Comparison of ENCODE assay signal across 28 cellular contexts in genomic region chr7:33157781-33158180, GRCh38. TPM values are rescaled to one million over a fixed set of nuclear protein-coding genes. Genes with fewer than 3 reads are reported as not detected.
DNase-seq lines count a peak whose midpoint lies in the region; ATAC-seq and TF ChIP-seq lines count a peak whose summit lies in the region.
"Had no signal": no experiment of that assay in that cellular context is flagged by ENCODE, and none has a peak within 500 bp of the region (broad histone marks: within the 10 kb centered on the region; RNA-seq: fewer than 3 reads in every experiment).

No MANE protein-coding gene starts in this region.

- TF ChIP-seq CTCF in fibroblast of lung (conservative IDR thresholded peaks at IDR 0.05 in 1 of 2, IDR thresholded peaks at IDR 0.05 in 1 of 2; ENCODE audit: low read depth in 1 of 2, low read length in 2 of 2) (no peak), osteocyte (IDR thresholded peaks at IDR 0.05) (no peak)

- H3K9me3 ChIP-seq in GM23248 (ENCODE audit: low read depth) (no peaks in the 10 kb centered on the region), SK-N-MC (ENCODE audit: low read depth, low read length) (no peaks in the 10 kb centered on the region), fibroblast of lung (ENCODE audit: control insufficient read depth, insufficient read depth, low read depth, low read length) (no peaks in the 10 kb centered on the region)
- H3K9me3 ChIP-seq: neutrophil, testis, uterus had no signal

- H3K4me1 Mint-ChIP-seq in osteocyte (ENCODE audit: unreplicated experiment) = peaks cover 30% of the 10 kb centered on the region
- H3K4me1 Mint-ChIP-seq in activated T-helper 17 cell treated with anti-CD3 and anti-CD28 coated beads, Interleukin-2, amount 50 U/mL, for 72 hours = no peaks in the 10 kb centered on the region
- H3K4me1 Mint-ChIP-seq: WTC11 had no signal

- no peak for ATAC-seq in activated T-helper 17 cell treated with anti-CD3 and anti-CD28 coated beads, Interleukin-2, amount 50 U/mL, for 72 hours (replicated peaks)
- ATAC-seq: activated T-cell treated with anti-CD3 and anti-CD28 coated beads, Interleukin-2, amount 50 U/mL, for 72 hours; effector memory CD8-positive, alpha-beta T cell; WTC11 had no signal

- peaks cover 37% of the 10 kb centered on the region for H3K4me1 ChIP-seq in GM23248 (ENCODE audit: insufficient read depth)
- H3K4me1 ChIP-seq in fibroblast of lung (ENCODE audit: control insufficient read depth, extremely low read depth, insufficient read depth, low read length) = no peaks in the 10 kb centered on the region
- H3K4me1 ChIP-seq: testis, uterus had no signal

- H3K27ac ChIP-seq in GM23248 = peak overlapping the region; percentile 77
- H3K27ac ChIP-seq in SK-N-MC = no peak overlapping the region
- H3K27ac ChIP-seq in fibroblast of lung (ENCODE audit: insufficient read depth, low read length) = no peak overlapping the region
- H3K27ac ChIP-seq: neutrophil, testis had no signal

- H3K79me2 ChIP-seq in GM23248 (ENCODE audit: insufficient read depth) (no peaks in the 10 kb centered on the region; the same call in 1 of the 2 replicates), fibroblast of lung (ENCODE audit: control insufficient read depth, insufficient read depth, low read length) (no peaks in the 10 kb centered on the region)

- H3K9me2 ChIP-seq in GM23248 (ENCODE audit: insufficient read depth) = no peaks in the 10 kb centered on the region

- H3K4me3 ChIP-seq in GM23248 = no peak overlapping the region
- no peak overlapping the region for H3K4me3 ChIP-seq in SK-N-MC
- H3K4me3 ChIP-seq in fibroblast of lung (replicated peaks in 1 of 4; ENCODE audit: control extremely low read depth in 1 of 4, insufficient read depth in 1 of 4, low read depth in 3 of 4, low read length in 4 of 4) = no peak overlapping the region
- H3K4me3 ChIP-seq: coronary artery, lung, testis, uterus had no signal

- peaks cover 28% of the 10 kb centered on the region for H3F3A ChIP-seq in GM23248 (ENCODE audit: insufficient read depth)

- peak overlapping the region; percentile 54 for H3K4me2 ChIP-seq in GM23248 (ENCODE audit: unreplicated experiment)
- H3K4me2 ChIP-seq in fibroblast of lung (ENCODE audit: extremely low read depth, insufficient read depth, low read length) = no peak overlapping the region

- peaks cover 27% of the 10 kb centered on the region for H3K36me3 Mint-ChIP-seq in osteocyte (ENCODE audit: unreplicated experiment)
- H3K36me3 Mint-ChIP-seq in activated T-helper 17 cell treated with anti-CD3 and anti-CD28 coated beads, Interleukin-2, amount 50 U/mL, for 72 hours (ENCODE audit: low read depth) = peaks cover 32% of the 10 kb centered on the region
- H3K36me3 Mint-ChIP-seq: WTC11 had no signal

- H3K36me3 ChIP-seq in GM23248 (ENCODE audit: low read depth) (no peaks in the 10 kb centered on the region), SK-N-MC (ENCODE audit: insufficient read depth, low read length) (no peaks in the 10 kb centered on the region), fibroblast of lung (ENCODE audit: control insufficient read depth, insufficient read depth, low read length) (no peaks in the 10 kb centered on the region)
- H3K36me3 ChIP-seq: neutrophil, uterus had no signal

- WGBS in GM23248 (ENCODE audit: low coverage in 1 of 2, low lambda C conversion rate in 2 of 2, missing lambda C conversion rate in 2 of 2), 2 experiments = 51 to 53% methylated on average over 2 of the region's 2 CpGs

- H3K27me3 Mint-ChIP-seq in osteocyte (ENCODE audit: unreplicated experiment) = no peaks in the 10 kb centered on the region
- no peaks in the 10 kb centered on the region for H3K27me3 Mint-ChIP-seq in activated T-helper 17 cell treated with anti-CD3 and anti-CD28 coated beads, Interleukin-2, amount 50 U/mL, for 72 hours
- H3K27me3 Mint-ChIP-seq: effector memory CD8-positive, alpha-beta T cell; progenitor cell of endocrine pancreas had no signal

- H3K27ac Mint-ChIP-seq in osteocyte (ENCODE audit: unreplicated experiment) = peak overlapping the region; percentile 86
- no peak overlapping the region for H3K27ac Mint-ChIP-seq in activated T-helper 17 cell treated with anti-CD3 and anti-CD28 coated beads, Interleukin-2, amount 50 U/mL, for 72 hours
- H3K27ac Mint-ChIP-seq: activated T-cell treated with anti-CD3 and anti-CD28 coated beads, Interleukin-2, amount 50 U/mL, for 72 hours; effector memory CD8-positive, alpha-beta T cell; progenitor cell of endocrine pancreas; WTC11 had no signal

- H2AFZ ChIP-seq in GM23248 = peak overlapping the region; percentile 63
- no peak overlapping the region for H2AFZ ChIP-seq in fibroblast of lung (ENCODE audit: low read length)

- in situ Hi-C loops in GM23248 (cut with MboI) = no loop called here

- DNase-seq in GM23248 (no peak), SK-N-MC (ENCODE audit: low read depth, low spot score) (peak; percentile 22), fibroblast of lung (ENCODE audit: low read depth in 2 of 2) (peak; percentile 9 to 29), osteocyte (ENCODE audit: extremely low spot score, unreplicated experiment) (no peak), NCI-H128 (lab: John Stamatoyannopoulos, UW; ENCODE audit: unreplicated experiment) (no peak), NCI-H2171 (lab: John Stamatoyannopoulos, UW) (no peak)
- DNase-seq: activated CD4-positive, alpha-beta T cell treated with anti-CD3 and anti-CD28 coated beads, Interleukin-2, amount 50 U/mL, for 1 hour; activated naive CD4-positive, alpha-beta T cell treated with Interleukin-2 at 50 U/mL for 16 hours; activated T-cell treated with anti-CD3 and anti-CD28 coated beads, Interleukin-2, amount 50 U/mL, for 72 hours; Calu3; DMS79 treated with DMSO at 0.1 percent for 48 hours; effector memory CD8-positive, alpha-beta T cell; Karpas-422; MV-4-11; NCI-H146; NCI-H2107; NCI-H446; stimulated activated CD4-positive, alpha-beta T cell treated with anti-CD3 and anti-CD28 coated beads, Interleukin-15, amount 100 ng/mL, for 24 hours; stimulated activated naive CD4-positive, alpha-beta T cell; T1000; testis; uterus had no signal

- H3K27me3 ChIP-seq in GM23248 (replicated peaks; ENCODE audit: insufficient read depth) = no peaks in the 10 kb centered on the region
- no peaks in the 10 kb centered on the region for H3K27me3 ChIP-seq in fibroblast of lung (ENCODE audit: control insufficient read depth, insufficient read depth, low read length)
- H3K27me3 ChIP-seq: neutrophil, testis, uterus had no signal

- peak overlapping the region; percentile 14 for H3K4me3 Mint-ChIP-seq in osteocyte (ENCODE audit: unreplicated experiment)
- H3K4me3 Mint-ChIP-seq in activated T-helper 17 cell treated with anti-CD3 and anti-CD28 coated beads, Interleukin-2, amount 50 U/mL, for 72 hours = no peak overlapping the region
- H3K4me3 Mint-ChIP-seq: activated T-cell treated with anti-CD3 and anti-CD28 coated beads, Interleukin-2, amount 50 U/mL, for 72 hours; effector memory CD8-positive, alpha-beta T cell; WTC11 had no signal

- H3K9ac ChIP-seq in GM23248 (0 out of 2 replicates have a peak overlapping the region, but pooled peaks have one; percentile 36), SK-N-MC (ENCODE audit: insufficient read length) (no peak overlapping the region), fibroblast of lung (ENCODE audit: insufficient read depth, low read length) (no peak overlapping the region)

- no peaks in the 10 kb centered on the region for H4K20me1 ChIP-seq in GM23248 (ENCODE audit: insufficient read depth)
- no peaks in the 10 kb centered on the region for H4K20me1 ChIP-seq in fibroblast of lung (ENCODE audit: control insufficient read depth, extremely low read depth, insufficient read depth, low read length)

- H3K9me3 Mint-ChIP-seq in osteocyte (ENCODE audit: unreplicated experiment) = no peaks in the 10 kb centered on the region
- H3K9me3 Mint-ChIP-seq in activated T-helper 17 cell treated with anti-CD3 and anti-CD28 coated beads, Interleukin-2, amount 50 U/mL, for 72 hours = no peaks in the 10 kb centered on the region
- H3K9me3 Mint-ChIP-seq: effector memory CD8-positive, alpha-beta T cell had no signal

RNA-seq across cellular contexts. Expression of gene BBS9, which starts 28.4 kb away (rescaled TPM):
- 15.0 and 19.2 TPM in 2 replicates for total RNA-seq in GM23248 (2014; rRNA removed; shearing (Covaris generic))
- polyA plus RNA-seq in GM23248 (2016; fragmentation: Nextera tagmentation; extraction: Ambion mirVana) = 10.2 and 10.8 TPM in 2 replicates
- 26.9 and 27.2 TPM in 2 replicates for total RNA-seq in fibroblast of lung
- polyA plus RNA-seq in fibroblast of lung = 11.5 and 19.1 TPM in 2 replicates
- 7.5 and 12.1 TPM in 2 replicates for polyA plus RNA-seq in fibroblast of lung (2012)
- polyA minus RNA-seq in fibroblast of lung (ENCODE audit: low replicate concordance) = 6.0 and 30.6 TPM in 2 replicates
- 22.6 and 25.1 TPM in 2 replicates for total RNA-seq in osteocyte
- total RNA-seq in activated T-helper 17 cell treated with anti-CD3 and anti-CD28 coated beads, Interleukin-2, amount 50 U/mL, for 72 hours = 10 to 100 TPM; 11.3 to 14.4 TPM

RNA-seq across cellular contexts. Expression of gene RP9, which starts 48.6 kb away (rescaled TPM):
- total RNA-seq in GM23248 (2014; rRNA removed; shearing (Covaris generic)) = 3.9 and 9.5 TPM in 2 replicates
- polyA plus RNA-seq in GM23248 (2016; fragmentation: Nextera tagmentation; extraction: Ambion mirVana) (23.9 and 24.7 TPM in 2 replicates), fibroblast of lung (23.4 and 24.8 TPM in 2 replicates)
- total RNA-seq in fibroblast of lung (9.2 and 19.2 TPM in 2 replicates), osteocyte (17.9 and 18.9 TPM in 2 replicates)
- 19.5 and 22.7 TPM in 2 replicates for polyA plus RNA-seq in fibroblast of lung (2012)
- 2.9 and 4.4 TPM in 2 replicates for polyA minus RNA-seq in fibroblast of lung (ENCODE audit: low replicate concordance)
- 10 to 100 TPM in 1 of 2 donors, 1 to 10 TPM in 1; 5.2 to 11.2 TPM for total RNA-seq in activated T-helper 17 cell treated with anti-CD3 and anti-CD28 coated beads, Interleukin-2, amount 50 U/mL, for 72 hours

Comparison
In these comparisons a context has a peak if more than half of its experiments do, and no peak if none do; other contexts are left out.
1. DNase-seq: peak in SK-N-MC (single experiment) and fibroblast of lung (2 of 2); none in GM23248 (single experiment), osteocyte (single experiment), NCI-H128 (single experiment) and NCI-H2171 (single experiment).